Comparison of ENCODE assay signal across 19 cellular contexts in the genomic region with DNA sequence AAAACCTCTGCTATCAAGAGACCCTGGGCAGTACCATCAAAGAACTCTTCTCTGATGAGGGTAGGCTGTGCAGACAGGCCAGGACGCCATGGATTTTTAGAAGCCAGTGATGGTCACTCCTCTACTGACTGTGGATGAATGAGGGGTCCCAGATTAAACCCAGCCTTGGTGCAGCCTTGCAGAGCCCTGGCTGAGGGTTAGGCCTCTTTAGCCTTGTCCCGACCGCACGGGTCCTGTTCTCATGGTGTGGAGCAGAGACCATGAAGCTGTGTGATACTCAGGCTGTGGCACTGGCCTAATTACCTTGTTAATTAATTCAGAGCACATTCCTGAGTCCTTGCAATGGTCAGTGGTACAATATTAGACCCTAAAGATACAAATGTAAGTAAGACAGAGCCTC.
"Had no signal": no experiment of that assay in that cellular context is flagged by ENCODE, and none has a peak within 500 bp of the region (broad histone marks: within the 10 kb centered on the region; RNA-seq: fewer than 3 reads in every experiment).

No MANE protein-coding gene starts in this region.

- H3K36me3 Mint-ChIP-seq: naive thymus-derived CD8-positive, alpha-beta T cell had no signal

- H3K27ac Mint-ChIP-seq: effector memory CD8-positive, alpha-beta T cell; naive thymus-derived CD8-positive, alpha-beta T cell had no signal

- H3K9me3 ChIP-seq: esophagus muscularis mucosa, mucosa of descending colon, neutrophil, sigmoid colon, suprapubic skin, thyroid gland, upper lobe of left lung, uterus had no signal

- H3K4me1 ChIP-seq: foreskin keratinocyte, uterus had no signal

- H3K27me3 Mint-ChIP-seq: naive thymus-derived CD8-positive, alpha-beta T cell had no signal

- ATAC-seq: effector memory CD8-positive, alpha-beta T cell; foreskin keratinocyte; mucosa of descending colon; naive thymus-derived CD8-positive, alpha-beta T cell; stimulated activated naive CD8-positive, alpha-beta T cell treated with anti-CD3 and anti-CD28 coated beads, Interleukin-15, Interleukin-2, amounts not matched to agents 100 U/mL and 50 U/mL, for 24 hours had no signal

- DNase-seq: effector memory CD8-positive, alpha-beta T cell; foreskin keratinocyte; head of caudate nucleus; hippocampal formation; kidney glomerular epithelial cell; mucosa of descending colon; naive thymus-derived CD8-positive, alpha-beta T cell; posterior cingulate gyrus; sigmoid colon; stimulated activated CD4-positive, alpha-beta T cell treated with anti-CD3 and anti-CD28 coated beads, Interleukin-2, amount 100 ng/mL, for 24 hours; stimulated activated naive CD8-positive, alpha-beta T cell treated with anti-CD3 and anti-CD28 coated beads, Interleukin-15, Interleukin-2, amounts not matched to agents 100 U/mL and 50 U/mL, for 24 hours; thyroid gland; upper lobe of left lung; uterus had no signal

- H3K4me3 Mint-ChIP-seq: effector memory CD8-positive, alpha-beta T cell; naive thymus-derived CD8-positive, alpha-beta T cell had no signal

- H3K27ac ChIP-seq: epithelial cell of prostate, esophagus muscularis mucosa, foreskin keratinocyte, neutrophil, sigmoid colon, skin epidermis, suprapubic skin, thyroid gland, upper lobe of left lung, uterus had no signal

- H3K27me3 ChIP-seq: esophagus muscularis mucosa, foreskin keratinocyte, neutrophil, sigmoid colon, suprapubic skin, thyroid gland, upper lobe of left lung, uterus had no signal

- H3K4me1 Mint-ChIP-seq: naive thymus-derived CD8-positive, alpha-beta T cell had no signal

- H3K36me3 ChIP-seq: neutrophil, sigmoid colon, suprapubic skin, thyroid gland, upper lobe of left lung, uterus had no signal

- H3K4me3 ChIP-seq: esophagus muscularis mucosa, mucosa of descending colon, sigmoid colon, skin epidermis, suprapubic skin, thyroid gland, upper lobe of left lung, uterus had no signal
